Comparison of ENCODE assay signal across 36 cellular contexts in the genomic region with DNA sequence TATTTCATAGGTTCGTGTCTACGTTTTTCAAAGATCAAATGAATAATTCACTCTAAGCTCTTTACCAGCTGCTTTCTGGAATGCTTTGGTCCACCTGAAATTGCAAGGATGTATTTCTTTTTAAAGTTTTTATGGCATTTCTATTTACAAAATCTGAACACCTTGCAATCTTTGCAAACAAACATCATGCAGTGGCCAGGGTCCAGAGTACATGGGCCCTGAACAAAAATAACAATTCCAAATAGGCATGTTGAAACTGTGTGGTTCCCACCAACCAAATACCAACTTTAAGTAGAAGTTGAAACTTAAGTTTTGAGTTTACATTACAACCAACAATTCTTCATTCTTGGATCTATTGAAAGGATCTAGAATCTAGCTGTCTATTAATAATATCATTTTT.
"Had no signal": no experiment of that assay in that cellular context is flagged by ENCODE, and none has a peak within 500 bp of the region (broad histone marks: within the 10 kb centered on the region; RNA-seq: fewer than 3 reads in every experiment).

No MANE protein-coding gene starts in this region.

- H3K9me3 ChIP-seq: ascending aorta had no signal

- H3K4me3 ChIP-seq: ascending aorta, cardiac muscle cell had no signal

- ATAC-seq: activated CD8-positive, alpha-beta memory T cell treated with anti-CD3 and anti-CD28 coated beads, Interleukin-2, amount 10 ng/mL, durations not matched to agents 7 days and 5 days; activated CD8-positive, alpha-beta T cell treated with anti-CD3 and anti-CD28 coated beads, Interleukin-2, amount 10 ng/mL, durations not matched to agents 7 days and 5 days; activated naive CD8-positive, alpha-beta T cell treated with anti-CD3 and anti-CD28 coated beads, Interleukin-2, amount 50 U/mL, for 24 hours had no signal

- DNase-seq: activated B cell treated with CpG ODN at 0.5 μM for 24 hours; activated CD4-positive, alpha-beta memory T cell treated with anti-CD3 and anti-CD28 coated beads for 36 hours; activated CD4-positive, alpha-beta T cell treated with anti-CD3 and anti-CD28 coated beads for 4 hours; activated CD4-positive, alpha-beta T cell treated with anti-CD3 and anti-CD28 coated beads, Interleukin-2, amount 10 ng/mL, durations not matched to agents 24 days and 14 days; activated CD4-positive, alpha-beta T cell treated with anti-CD3 and anti-CD28 coated beads, Interleukin-2, amount 50 U/mL, for 1 hour; activated CD4-positive, alpha-beta T cell treated with anti-CD3 and anti-CD28 coated beads, Interleukin-2, amount 50 U/mL, for 4 hours; activated CD4-positive, CD25-positive, alpha-beta regulatory T cell treated with anti-CD3 and anti-CD28 coated beads, Interleukin-2, amount 50 U/mL, for 72 hours; activated CD8-positive, alpha-beta memory T cell treated with anti-CD3 and anti-CD28 coated beads for 24 hours; activated CD8-positive, alpha-beta memory T cell treated with anti-CD3 and anti-CD28 coated beads, Interleukin-2, amount 10 ng/mL, durations not matched to agents 7 days and 5 days; activated CD8-positive, alpha-beta memory T cell treated with anti-CD3 and anti-CD28 coated beads, Interleukin-2, amount 50 U/mL, for 48 hours; activated CD8-positive, alpha-beta T cell treated with anti-CD3 and anti-CD28 coated beads, Interleukin-2, amount 10 ng/mL, durations not matched to agents 7 days and 5 days; activated effector memory CD4-positive, alpha-beta T cell treated with Interleukin-2 at 50 U/mL for 16 hours; activated gamma-delta T cell; activated naive CD4-positive, alpha-beta T cell treated with anti-CD3 and anti-CD28 coated beads, Interleukin-2, amount 10 ng/mL, durations not matched to agents 7 days and 5 days; activated naive CD4-positive, alpha-beta T cell treated with Interleukin-2 at 50 U/mL for 16 hours; activated naive CD8-positive, alpha-beta T cell treated with anti-CD3 and anti-CD28 coated beads, Interleukin-2, amount 10 ng/mL, durations not matched to agents 7 days and 5 days; activated naive CD8-positive, alpha-beta T cell treated with anti-CD3 and anti-CD28 coated beads, Interleukin-2, amount 50 U/mL, for 24 hours; activated T-cell treated with anti-CD3 and anti-CD28 coated beads, Interleukin-2, amount 50 U/mL, for 24 hours; activated T-cell treated with anti-CD3 and anti-CD28 coated beads, Interleukin-2, amount 50 U/mL, for 48 hours; amygdala; anterior cingulate cortex; caudate nucleus; cerebellar nuclear complex; T-helper 1 cell; T-helper 2 cell; T-helper 9 cell had no signal

- H3K27me3 ChIP-seq: ascending aorta, cardiac muscle cell had no signal

- H3K4me1 ChIP-seq: ascending aorta had no signal

- H3K27ac ChIP-seq: ascending aorta, cardiac muscle cell, VCaP had no signal

- H3K36me3 ChIP-seq: ascending aorta, cardiac muscle cell had no signal

- H3K4me3 Mint-ChIP-seq: activated B cell treated with CpG ODN at 0.5 μM for 24 hours; activated CD4-positive, alpha-beta memory T cell treated with anti-CD3 and anti-CD28 coated beads for 36 hours; activated CD4-positive, alpha-beta T cell treated with anti-CD3 and anti-CD28 coated beads, Interleukin-2, amount 10 ng/mL, durations not matched to agents 24 days and 14 days; activated CD8-positive, alpha-beta memory T cell treated with anti-CD3 and anti-CD28 coated beads, Interleukin-2, amount 10 ng/mL, durations not matched to agents 7 days and 5 days; activated CD8-positive, alpha-beta T cell treated with anti-CD3 and anti-CD28 coated beads, Interleukin-2, amount 10 ng/mL, durations not matched to agents 7 days and 5 days; activated naive CD4-positive, alpha-beta T cell treated with anti-CD3 and anti-CD28 coated beads, Interleukin-2, amount 10 ng/mL, durations not matched to agents 7 days and 5 days; activated naive CD4-positive, alpha-beta T cell treated with anti-CD3 and anti-CD28 coated beads, Interleukin-2, amount 50 U/mL, for 24 hours; activated naive CD8-positive, alpha-beta T cell; activated naive CD8-positive, alpha-beta T cell treated with anti-CD3 and anti-CD28 coated beads, Interleukin-2, amount 10 ng/mL, durations not matched to agents 7 days and 5 days; activated naive CD8-positive, alpha-beta T cell treated with anti-CD3 and anti-CD28 coated beads, Interleukin-2, amount 50 U/mL, for 24 hours; activated T-cell treated with anti-CD3 and anti-CD28 coated beads, Interleukin-2, amount 50 U/mL, for 24 hours; brain; central memory CD8-positive, alpha-beta T cell; T-helper 1 cell treated with Interleukin-12 subunit alpha and Interleukin-12 subunit beta and Interleukin-4 antibody, amounts not matched to agents 30 μg/mL and 1 μg/mL, for 36 hours; T-helper 2 cell treated with Interferon-gamma antibody and Interleukin-4, amounts not matched to agents 5 μg/mL and 100 μg/mL, for 36 hours had no signal

- H3K9me3 Mint-ChIP-seq: activated CD4-positive, alpha-beta T cell treated with anti-CD3 and anti-CD28 coated beads, Interleukin-2, amount 10 ng/mL, durations not matched to agents 24 days and 14 days; activated naive CD4-positive, alpha-beta T cell treated with anti-CD3 and anti-CD28 coated beads, Interleukin-2, amount 50 U/mL, for 24 hours; T-helper 2 cell treated with Interferon-gamma antibody and Interleukin-4, amounts not matched to agents 5 μg/mL and 100 μg/mL, for 36 hours had no signal

- H3K27me3 Mint-ChIP-seq: activated B cell treated with CpG ODN at 0.5 μM for 24 hours; activated CD4-positive, alpha-beta memory T cell treated with anti-CD3 and anti-CD28 coated beads for 36 hours; activated CD4-positive, alpha-beta T cell treated with anti-CD3 and anti-CD28 coated beads, Interleukin-2, amount 10 ng/mL, durations not matched to agents 24 days and 14 days; activated CD8-positive, alpha-beta memory T cell treated with anti-CD3 and anti-CD28 coated beads, Interleukin-2, amount 10 ng/mL, durations not matched to agents 7 days and 5 days; activated naive CD4-positive, alpha-beta T cell treated with anti-CD3 and anti-CD28 coated beads, Interleukin-2, amount 10 ng/mL, durations not matched to agents 7 days and 5 days; activated naive CD4-positive, alpha-beta T cell treated with anti-CD3 and anti-CD28 coated beads, Interleukin-2, amount 50 U/mL, for 24 hours; activated naive CD8-positive, alpha-beta T cell; activated naive CD8-positive, alpha-beta T cell treated with anti-CD3 and anti-CD28 coated beads, Interleukin-2, amount 10 ng/mL, durations not matched to agents 7 days and 5 days; activated naive CD8-positive, alpha-beta T cell treated with anti-CD3 and anti-CD28 coated beads, Interleukin-2, amount 50 U/mL, for 24 hours; activated T-cell treated with anti-CD3 and anti-CD28 coated beads, Interleukin-2, amount 50 U/mL, for 24 hours; brain; central memory CD8-positive, alpha-beta T cell had no signal

- H3K4me1 Mint-ChIP-seq: activated B cell treated with CpG ODN at 0.5 μM for 24 hours; activated CD4-positive, alpha-beta T cell treated with anti-CD3 and anti-CD28 coated beads, Interleukin-2, amount 10 ng/mL, durations not matched to agents 24 days and 14 days; activated CD8-positive, alpha-beta memory T cell treated with anti-CD3 and anti-CD28 coated beads, Interleukin-2, amount 10 ng/mL, durations not matched to agents 7 days and 5 days; activated naive CD4-positive, alpha-beta T cell treated with anti-CD3 and anti-CD28 coated beads, Interleukin-2, amount 10 ng/mL, durations not matched to agents 7 days and 5 days; activated naive CD4-positive, alpha-beta T cell treated with anti-CD3 and anti-CD28 coated beads, Interleukin-2, amount 50 U/mL, for 24 hours; activated naive CD8-positive, alpha-beta T cell treated with anti-CD3 and anti-CD28 coated beads, Interleukin-2, amount 10 ng/mL, durations not matched to agents 7 days and 5 days; brain; central memory CD8-positive, alpha-beta T cell had no signal

- H3K36me3 Mint-ChIP-seq: activated CD4-positive, alpha-beta memory T cell treated with anti-CD3 and anti-CD28 coated beads for 36 hours; activated CD8-positive, alpha-beta memory T cell treated with anti-CD3 and anti-CD28 coated beads, Interleukin-2, amount 10 ng/mL, durations not matched to agents 7 days and 5 days; activated naive CD4-positive, alpha-beta T cell treated with anti-CD3 and anti-CD28 coated beads, Interleukin-2, amount 10 ng/mL, durations not matched to agents 7 days and 5 days; activated naive CD4-positive, alpha-beta T cell treated with anti-CD3 and anti-CD28 coated beads, Interleukin-2, amount 50 U/mL, for 24 hours; activated naive CD8-positive, alpha-beta T cell; activated naive CD8-positive, alpha-beta T cell treated with anti-CD3 and anti-CD28 coated beads, Interleukin-2, amount 10 ng/mL, durations not matched to agents 7 days and 5 days; brain had no signal

- H3K27ac Mint-ChIP-seq: activated B cell treated with CpG ODN at 0.5 μM for 24 hours; activated CD4-positive, alpha-beta memory T cell treated with anti-CD3 and anti-CD28 coated beads for 36 hours; activated CD4-positive, alpha-beta T cell treated with anti-CD3 and anti-CD28 coated beads, Interleukin-2, amount 10 ng/mL, durations not matched to agents 24 days and 14 days; activated CD8-positive, alpha-beta memory T cell treated with anti-CD3 and anti-CD28 coated beads, Interleukin-2, amount 10 ng/mL, durations not matched to agents 7 days and 5 days; activated CD8-positive, alpha-beta T cell treated with anti-CD3 and anti-CD28 coated beads, Interleukin-2, amount 10 ng/mL, durations not matched to agents 7 days and 5 days; activated naive CD4-positive, alpha-beta T cell treated with anti-CD3 and anti-CD28 coated beads, Interleukin-2, amount 10 ng/mL, durations not matched to agents 7 days and 5 days; activated naive CD4-positive, alpha-beta T cell treated with anti-CD3 and anti-CD28 coated beads, Interleukin-2, amount 50 U/mL, for 24 hours; activated naive CD8-positive, alpha-beta T cell; activated naive CD8-positive, alpha-beta T cell treated with anti-CD3 and anti-CD28 coated beads, Interleukin-2, amount 10 ng/mL, durations not matched to agents 7 days and 5 days; activated naive CD8-positive, alpha-beta T cell treated with anti-CD3 and anti-CD28 coated beads, Interleukin-2, amount 50 U/mL, for 24 hours; activated T-cell treated with anti-CD3 and anti-CD28 coated beads, Interleukin-2, amount 50 U/mL, for 24 hours; activated T-helper 2 cell treated with anti-CD3 and anti-CD28 coated beads, Interferon-gamma antibody, Interleukin-2, Interleukin-4, amounts not matched to agents 10 μg/mL and 5 μg/mL and 100 μg/mL, durations not matched to agents 14 hours and 24 hours and 36 hours; brain; T-helper 1 cell treated with Interleukin-12 subunit alpha and Interleukin-12 subunit beta and Interleukin-4 antibody, amounts not matched to agents 30 μg/mL and 1 μg/mL, for 36 hours; T-helper 2 cell treated with Interferon-gamma antibody and Interleukin-4, amounts not matched to agents 5 μg/mL and 100 μg/mL, for 36 hours had no signal
